ENCODE assay signal across 1 cellular context in the genomic region with DNA sequence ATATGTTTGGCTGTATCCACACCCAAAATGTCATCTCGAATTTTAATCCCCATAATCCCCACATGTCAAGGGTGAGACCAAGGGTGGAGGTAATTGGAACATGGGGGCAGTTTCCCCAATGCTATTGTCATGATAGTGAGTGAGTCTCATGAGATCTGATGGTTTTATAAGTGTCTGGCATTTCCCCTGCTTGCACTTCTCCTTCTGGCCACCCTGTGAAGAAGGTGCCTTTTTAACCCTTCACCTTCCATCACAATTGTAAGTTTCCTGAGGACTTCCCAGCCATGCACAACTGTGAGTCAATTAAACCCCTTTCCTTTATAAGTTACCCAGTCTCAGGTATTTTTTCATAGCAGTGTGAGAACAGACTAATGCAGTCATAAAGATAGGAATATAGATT.
TF ChIP-seq lines count a peak whose summit lies in the region.

No MANE protein-coding gene starts in this region.

TF ChIP-seq in GM23338, 12 proteins besides CTCF, POLR2A, EP300 and RAD21 (continued from another document):
- TF ChIP-seq, protein P1, sequence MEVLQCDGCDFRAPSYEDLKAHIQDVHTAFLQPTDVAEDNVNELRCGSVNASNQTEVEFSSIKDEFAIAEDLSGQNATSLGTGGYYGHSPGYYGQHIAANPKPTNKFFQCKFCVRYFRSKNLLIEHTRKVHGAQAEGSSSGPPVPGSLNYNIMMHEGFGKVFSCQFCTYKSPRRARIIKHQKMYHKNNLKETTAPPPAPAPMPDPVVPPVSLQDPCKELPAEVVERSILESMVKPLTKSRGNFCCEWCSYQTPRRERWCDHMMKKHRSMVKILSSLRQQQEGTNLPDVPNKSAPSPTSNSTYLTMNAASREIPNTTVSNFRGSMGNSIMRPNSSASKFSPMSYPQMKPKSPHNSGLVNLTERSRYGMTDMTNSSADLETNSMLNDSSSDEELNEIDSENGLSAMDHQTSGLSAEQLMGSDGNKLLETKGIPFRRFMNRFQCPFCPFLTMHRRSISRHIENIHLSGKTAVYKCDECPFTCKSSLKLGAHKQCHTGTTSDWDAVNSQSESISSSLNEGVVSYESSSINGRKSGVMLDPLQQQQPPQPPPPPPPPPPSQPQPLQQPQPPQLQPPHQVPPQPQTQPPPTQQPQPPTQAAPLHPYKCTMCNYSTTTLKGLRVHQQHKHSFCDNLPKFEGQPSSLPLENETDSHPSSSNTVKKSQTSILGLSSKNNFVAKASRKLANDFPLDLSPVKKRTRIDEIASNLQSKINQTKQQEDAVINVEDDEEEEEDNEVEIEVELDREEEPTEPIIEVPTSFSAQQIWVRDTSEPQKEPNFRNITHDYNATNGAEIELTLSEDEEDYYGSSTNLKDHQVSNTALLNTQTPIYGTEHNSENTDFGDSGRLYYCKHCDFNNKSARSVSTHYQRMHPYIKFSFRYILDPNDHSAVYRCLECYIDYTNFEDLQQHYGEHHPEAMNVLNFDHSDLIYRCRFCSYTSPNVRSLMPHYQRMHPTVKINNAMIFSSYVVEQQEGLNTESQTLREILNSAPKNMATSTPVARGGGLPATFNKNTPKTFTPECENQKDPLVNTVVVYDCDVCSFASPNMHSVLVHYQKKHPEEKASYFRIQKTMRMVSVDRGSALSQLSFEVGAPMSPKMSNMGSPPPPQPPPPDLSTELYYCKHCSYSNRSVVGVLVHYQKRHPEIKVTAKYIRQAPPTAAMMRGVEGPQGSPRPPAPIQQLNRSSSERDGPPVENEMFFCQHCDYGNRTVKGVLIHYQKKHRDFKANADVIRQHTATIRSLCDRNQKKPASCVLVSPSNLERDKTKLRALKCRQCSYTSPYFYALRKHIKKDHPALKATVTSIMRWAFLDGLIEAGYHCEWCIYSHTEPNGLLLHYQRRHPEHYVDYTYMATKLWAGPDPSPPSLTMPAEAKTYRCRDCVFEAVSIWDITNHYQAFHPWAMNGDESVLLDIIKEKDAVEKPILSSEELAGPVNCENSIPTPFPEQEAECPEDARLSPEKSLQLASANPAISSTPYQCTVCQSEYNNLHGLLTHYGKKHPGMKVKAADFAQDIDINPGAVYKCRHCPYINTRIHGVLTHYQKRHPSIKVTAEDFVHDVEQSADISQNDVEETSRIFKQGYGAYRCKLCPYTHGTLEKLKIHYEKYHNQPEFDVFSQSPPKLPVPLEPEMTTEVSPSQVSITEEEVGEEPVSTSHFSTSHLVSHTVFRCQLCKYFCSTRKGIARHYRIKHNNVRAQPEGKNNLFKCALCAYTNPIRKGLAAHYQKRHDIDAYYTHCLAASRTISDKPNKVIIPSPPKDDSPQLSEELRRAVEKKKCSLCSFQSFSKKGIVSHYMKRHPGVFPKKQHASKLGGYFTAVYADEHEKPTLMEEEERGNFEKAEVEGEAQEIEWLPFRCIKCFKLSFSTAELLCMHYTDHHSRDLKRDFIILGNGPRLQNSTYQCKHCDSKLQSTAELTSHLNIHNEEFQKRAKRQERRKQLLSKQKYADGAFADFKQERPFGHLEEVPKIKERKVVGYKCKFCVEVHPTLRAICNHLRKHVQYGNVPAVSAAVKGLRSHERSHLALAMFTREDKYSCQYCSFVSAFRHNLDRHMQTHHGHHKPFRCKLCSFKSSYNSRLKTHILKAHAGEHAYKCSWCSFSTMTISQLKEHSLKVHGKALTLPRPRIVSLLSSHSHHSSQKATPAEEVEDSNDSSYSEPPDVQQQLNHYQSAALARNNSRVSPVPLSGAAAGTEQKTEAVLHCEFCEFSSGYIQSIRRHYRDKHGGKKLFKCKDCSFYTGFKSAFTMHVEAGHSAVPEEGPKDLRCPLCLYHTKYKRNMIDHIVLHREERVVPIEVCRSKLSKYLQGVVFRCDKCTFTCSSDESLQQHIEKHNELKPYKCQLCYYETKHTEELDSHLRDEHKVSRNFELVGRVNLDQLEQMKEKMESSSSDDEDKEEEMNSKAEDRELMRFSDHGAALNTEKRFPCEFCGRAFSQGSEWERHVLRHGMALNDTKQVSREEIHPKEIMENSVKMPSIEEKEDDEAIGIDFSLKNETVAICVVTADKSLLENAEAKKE (CRISPR knock-in tag; IDR thresholded peaks at IDR 0.05) = no peak
- TF ChIP-seq JUNB (IDR thresholded peaks at IDR 0.05; ENCODE audit: unreplicated experiment) = no peak
- TF ChIP-seq EZH2phosphoT487 (IDR thresholded peaks at IDR 0.05; ENCODE audit: unreplicated experiment) = no peak
- TF ChIP-seq NANOG (IDR thresholded peaks at IDR 0.05; ENCODE audit: borderline replicate concordance) = no peak
- no peak for TF ChIP-seq ZNF114 (CRISPR knock-in tag; IDR thresholded peaks at IDR 0.05)
- no peak for TF ChIP-seq POLR2AphosphoS5 (IDR thresholded peaks at IDR 0.05; ENCODE audit: low read depth)
- no peak for TF ChIP-seq STAT1 (IDR thresholded peaks at IDR 0.05; ENCODE audit: unreplicated experiment)
